21 cellular contexts compared by ENCODE assay signal in the genomic region with DNA sequence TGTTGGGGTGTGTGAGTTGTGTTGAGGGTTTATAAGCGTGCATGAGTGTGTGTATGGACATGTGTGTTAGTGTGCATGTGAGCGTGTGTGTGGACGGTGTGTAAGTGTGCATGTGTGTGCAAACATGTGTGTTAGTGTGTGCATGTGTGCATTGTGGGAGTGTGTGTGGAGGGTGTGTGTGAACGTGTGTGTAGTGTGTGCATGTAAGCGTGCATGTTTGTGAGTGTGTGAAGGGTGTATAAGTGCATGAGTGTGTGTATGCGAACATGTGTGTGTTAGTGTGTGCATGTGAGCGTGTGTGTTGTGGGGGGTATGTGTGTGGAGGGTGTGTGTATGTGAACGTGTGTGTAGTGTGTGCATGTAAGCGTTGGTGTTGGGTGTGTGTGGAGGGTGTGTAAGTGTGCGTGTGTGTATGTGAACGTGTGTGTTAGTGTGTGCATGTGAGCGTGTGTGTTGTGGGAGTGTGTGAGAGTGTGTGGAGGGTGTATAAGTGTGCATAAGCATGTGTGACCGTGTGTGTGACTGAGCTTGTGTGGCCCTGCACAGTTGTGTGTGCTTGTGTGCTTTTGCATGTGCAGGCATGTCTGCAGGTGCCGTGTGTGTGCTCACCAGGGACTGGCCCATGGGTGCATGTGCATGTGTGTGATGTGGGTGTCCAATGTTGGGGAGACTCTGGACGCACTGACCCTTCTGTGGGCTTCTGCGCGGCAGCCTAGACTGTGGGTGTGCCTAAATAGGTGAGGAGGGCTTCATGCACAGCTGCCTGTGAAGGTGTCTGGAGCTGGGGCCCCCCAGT.
DNase-seq lines count a peak whose midpoint lies in the region; ATAC-seq, FAIRE-seq and TF ChIP-seq lines count a peak whose summit lies in the region.
"Had no signal": no experiment of that assay in that cellular context is flagged by ENCODE, and none has a peak within 500 bp of the region (broad histone marks: within the 10 kb centered on the region; RNA-seq: fewer than 3 reads in every experiment).

No MANE protein-coding gene starts in this region.

- BruUV-seq in A673 (replicated peaks; lab: Mats Ljungman, UMichigan): no TSS peak

- H3K18ac ChIP-seq in mesendoderm (ENCODE audit: low read length): no peak overlapping the region

- DNase-seq in GM12891 (ENCODE audit: insufficient read length, low spot score) (no peak), ecto neural progenitor cell (ENCODE audit: low spot score) (peak; percentile 21), mesendoderm (no peak), smooth muscle cell (lab: John Stamatoyannopoulos, UW; ENCODE audit: unreplicated experiment) (no peak), OCI-M1 (lab: John Stamatoyannopoulos, UW) (no peak), A673 (ENCODE audit: low spot score) (no peak)
- DNase-seq: ACHN, DMS79, HCEC 1CT, KBM-7, NCI-H1105, NCI-H1694 treated with DMSO at 0.1 percent for 48 hours, NCI-H510A treated with DMSO at 0.1 percent for 48 hours, NCI-H774, RPMI8226, SHP77 treated with DMSO at 0.1 percent for 48 hours had no signal

- H2BK5ac ChIP-seq in mesendoderm (ENCODE audit: low read length): peak overlapping the region; percentile 2

- WGBS in mesendoderm (ENCODE audit: extremely low coverage, insufficient coverage, low lambda C conversion rate): 100% methylated on average over 11 of the region's 17 CpGs
- 94% methylated on average over 17 of the region's 17 CpGs for WGBS in smooth muscle cell (ENCODE audit: low lambda C conversion rate)

- no peaks in the 10 kb centered on the region for H3K79me1 ChIP-seq in mesendoderm (ENCODE audit: low read length)

- no peak overlapping the region for H4K5ac ChIP-seq in mesendoderm (ENCODE audit: low read length)

- TF ChIP-seq POLR2A in GM12891 (IDR thresholded peaks at IDR 0.05; ENCODE audit: low read depth, low read length): no peak

- no peaks in the 10 kb centered on the region for H3K79me2 ChIP-seq in mesendoderm (ENCODE audit: control insufficient read depth, insufficient read depth, low read length)
- H3K79me2 ChIP-seq in smooth muscle cell (ENCODE audit: low read depth): no peaks in the 10 kb centered on the region

- no peaks in the 10 kb centered on the region for H4K20me1 ChIP-seq in smooth muscle cell (ENCODE audit: low read depth)

- H3K27me3 ChIP-seq in mesendoderm (ENCODE audit: insufficient read depth, low read length, poor library complexity): no peaks in the 10 kb centered on the region
- H3K27me3 ChIP-seq in smooth muscle cell (ENCODE audit: low read depth): no peaks in the 10 kb centered on the region
- no peaks in the 10 kb centered on the region for H3K27me3 ChIP-seq in A673 (replicated peaks; ENCODE audit: insufficient read depth, low read depth, low read length, poor library complexity)

- H3K4me3 ChIP-seq in HEK293 (ENCODE audit: low read depth, low read length) (no peak overlapping the region), mesendoderm (ENCODE audit: low read length) (no peak overlapping the region), smooth muscle cell (no peak overlapping the region), A673 (ENCODE audit: low read depth, low read length, poor library complexity, severe bottlenecking) (no peak overlapping the region)

- H3K23ac ChIP-seq in mesendoderm (ENCODE audit: low read length): no peak overlapping the region

- H3F3A ChIP-seq in smooth muscle cell (ENCODE audit: low read depth): no peaks in the 10 kb centered on the region

- H3K4me1 ChIP-seq in HEK293 (ENCODE audit: control insufficient read depth, insufficient read depth, low read length) (no peaks in the 10 kb centered on the region), mesendoderm (ENCODE audit: control insufficient read depth, low read depth, low read length) (peaks cover 1% of the 10 kb centered on the region), smooth muscle cell (ENCODE audit: low read depth) (no peaks in the 10 kb centered on the region), A673 (ENCODE audit: insufficient read depth, low read length, poor library complexity, severe bottlenecking) (no peaks in the 10 kb centered on the region)

- no peak overlapping the region for H4K8ac ChIP-seq in mesendoderm (ENCODE audit: low read depth, low read length)

- H3K4ac ChIP-seq in mesendoderm (ENCODE audit: low read depth, low read length): no peak overlapping the region

- TF ChIP-seq CTCF in HEK293 (tag by site-specific recombination; IDR thresholded peaks at IDR 0.05) (no peak), smooth muscle cell (IDR thresholded peaks at IDR 0.05; ENCODE audit: borderline replicate concordance, insufficient read depth, poor library complexity, severe bottlenecking) (no peak), A673 (conservative IDR thresholded peaks at IDR 0.05; ENCODE audit: low read depth, low read length) (no peak)

- peak overlapping the region; percentile 70 for H2AK5ac ChIP-seq in mesendoderm (ENCODE audit: low read length)

- H2AFZ ChIP-seq in smooth muscle cell (ENCODE audit: low read depth): no peak overlapping the region

- no peak overlapping the region for H3K27ac ChIP-seq in HEK293 (ENCODE audit: extremely low read depth, low read depth, low read length)
- no peak overlapping the region for H3K27ac ChIP-seq in mesendoderm (ENCODE audit: low read depth, low read length)
- no peak overlapping the region for H3K27ac ChIP-seq in smooth muscle cell (ENCODE audit: low read depth)
- H3K27ac ChIP-seq in A673 (ENCODE audit: low read depth, low read length, poor library complexity, severe bottlenecking): no peak overlapping the region
- H3K27ac ChIP-seq: C4-2B had no signal

- H2BK15ac ChIP-seq in mesendoderm (replicated peaks; ENCODE audit: low read depth): no peak overlapping the region

- H3K9me3 ChIP-seq in HEK293 (ENCODE audit: control insufficient read depth, insufficient read depth, low read depth, low read length) (no peaks in the 10 kb centered on the region; the same call in 1 of the 2 replicates), smooth muscle cell (replicated peaks; ENCODE audit: low read depth) (no peaks in the 10 kb centered on the region), A673 (ENCODE audit: low read depth, low read length, poor library complexity, severe bottlenecking) (no peaks in the 10 kb centered on the region)

- H3K4me2 ChIP-seq in mesendoderm (ENCODE audit: low read length) (no peak overlapping the region), smooth muscle cell (no peak overlapping the region)

- H3K9ac ChIP-seq in mesendoderm (ENCODE audit: low read length): no peak overlapping the region
- no peak overlapping the region for H3K9ac ChIP-seq in smooth muscle cell (ENCODE audit: low read depth)

- no peak overlapping the region for H2BK120ac ChIP-seq in mesendoderm (ENCODE audit: low read depth, low read length)

- intact Hi-C loops in A673 (cut with micrococcal nuclease; ENCODE audit: unreplicated experiment): no loop called here

- POLR2A ChIA-PET in HEK293 (lab: Yijun Ruan, JAX) (no interaction called here), A673 (lab: Charles Lee; ENCODE audit: low non-redundant PET) (no interaction called here)

- ATAC-seq in HG03095 (IDR thresholded peaks at IDR 0.05; ENCODE audit: unreplicated experiment): no peak
- ATAC-seq: SK-N-SH treated with all-trans-retinoic acid at 6 μM for 48 hours had no signal

- no peaks in the 10 kb centered on the region for H3K36me3 ChIP-seq in HEK293 (ENCODE audit: control insufficient read depth in 2 of 2, insufficient read depth in 1 of 2, low read length in 2 of 2)
- no peaks in the 10 kb centered on the region for H3K36me3 ChIP-seq in mesendoderm (ENCODE audit: control insufficient read depth, insufficient read depth, low read length)
- no peaks in the 10 kb centered on the region for H3K36me3 ChIP-seq in smooth muscle cell (ENCODE audit: low read depth)
- H3K36me3 ChIP-seq in A673 (ENCODE audit: insufficient read depth, low read length, poor library complexity, severe bottlenecking): no peaks in the 10 kb centered on the region

- CTCF ChIA-PET in HEK293 (lab: Yijun Ruan, JAX): interaction anchor here (1.1 kb wide), 1 partner anchor 209 kb away, joined by 3 read pairs; no protein-coding TSS in a partner anchor
- CTCF ChIA-PET in A673 (lab: Charles Lee): no interaction called here

- peak; percentile 28 for FAIRE-seq in GM12891 (lab: Jason Lieb, UNC)
- FAIRE-seq: D721Med had no signal

- H3K56ac ChIP-seq in mesendoderm (ENCODE audit: low read length): peak overlapping the region; percentile 38

TF ChIP-seq in GM12891, 5 proteins besides CTCF, POLR2A, EP300 and RAD21:
- TF ChIP-seq PAX5 (IDR thresholded peaks at IDR 0.05; ENCODE audit: insufficient read depth, low read length, severe bottlenecking) (no peak), TAF1 (IDR thresholded peaks at IDR 0.05; ENCODE audit: low read depth, low read length) (no peak), POLR2AphosphoS5 (IDR thresholded peaks at IDR 0.05; ENCODE audit: low read depth, low read length) (no peak), SPI1 (IDR thresholded peaks at IDR 0.05; ENCODE audit: low read depth, low read length) (no peak), POU2F2 (IDR thresholded peaks at IDR 0.05; ENCODE audit: low read depth, low read length) (no peak)
TF ChIP-seq in GM12891: peak in this region for 0.

TF ChIP-seq in HEK293, 187 proteins besides CTCF, POLR2A, EP300 and RAD21 (continues in another document):
- TF ChIP-seq, protein P1, sequence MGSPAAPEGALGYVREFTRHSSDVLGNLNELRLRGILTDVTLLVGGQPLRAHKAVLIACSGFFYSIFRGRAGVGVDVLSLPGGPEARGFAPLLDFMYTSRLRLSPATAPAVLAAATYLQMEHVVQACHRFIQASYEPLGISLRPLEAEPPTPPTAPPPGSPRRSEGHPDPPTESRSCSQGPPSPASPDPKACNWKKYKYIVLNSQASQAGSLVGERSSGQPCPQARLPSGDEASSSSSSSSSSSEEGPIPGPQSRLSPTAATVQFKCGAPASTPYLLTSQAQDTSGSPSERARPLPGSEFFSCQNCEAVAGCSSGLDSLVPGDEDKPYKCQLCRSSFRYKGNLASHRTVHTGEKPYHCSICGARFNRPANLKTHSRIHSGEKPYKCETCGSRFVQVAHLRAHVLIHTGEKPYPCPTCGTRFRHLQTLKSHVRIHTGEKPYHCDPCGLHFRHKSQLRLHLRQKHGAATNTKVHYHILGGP (tag by site-specific recombination; IDR thresholded peaks at IDR 0.05): no peak
- TF ChIP-seq ZNF560 (tag by site-specific recombination; IDR thresholded peaks at IDR 0.05; ENCODE audit: borderline replicate concordance) (no peak), ZNF2 (tag by site-specific recombination; IDR thresholded peaks at IDR 0.05) (no peak), IKZF3 (tag by site-specific recombination; IDR thresholded peaks at IDR 0.05) (no peak), ZNF433 (tag by site-specific recombination; IDR thresholded peaks at IDR 0.05; ENCODE audit: low read depth) (no peak), ZNF354C (tag by site-specific recombination; IDR thresholded peaks at IDR 0.05; ENCODE audit: borderline replicate concordance, low read depth) (no peak), ZNF777 (tag by site-specific recombination; IDR thresholded peaks at IDR 0.05; ENCODE audit: borderline replicate concordance) (0 out of 2 replicates have a peak, but pooled peaks have one; percentile 15)
